11 cellular contexts compared by ENCODE assay signal in the genomic region with DNA sequence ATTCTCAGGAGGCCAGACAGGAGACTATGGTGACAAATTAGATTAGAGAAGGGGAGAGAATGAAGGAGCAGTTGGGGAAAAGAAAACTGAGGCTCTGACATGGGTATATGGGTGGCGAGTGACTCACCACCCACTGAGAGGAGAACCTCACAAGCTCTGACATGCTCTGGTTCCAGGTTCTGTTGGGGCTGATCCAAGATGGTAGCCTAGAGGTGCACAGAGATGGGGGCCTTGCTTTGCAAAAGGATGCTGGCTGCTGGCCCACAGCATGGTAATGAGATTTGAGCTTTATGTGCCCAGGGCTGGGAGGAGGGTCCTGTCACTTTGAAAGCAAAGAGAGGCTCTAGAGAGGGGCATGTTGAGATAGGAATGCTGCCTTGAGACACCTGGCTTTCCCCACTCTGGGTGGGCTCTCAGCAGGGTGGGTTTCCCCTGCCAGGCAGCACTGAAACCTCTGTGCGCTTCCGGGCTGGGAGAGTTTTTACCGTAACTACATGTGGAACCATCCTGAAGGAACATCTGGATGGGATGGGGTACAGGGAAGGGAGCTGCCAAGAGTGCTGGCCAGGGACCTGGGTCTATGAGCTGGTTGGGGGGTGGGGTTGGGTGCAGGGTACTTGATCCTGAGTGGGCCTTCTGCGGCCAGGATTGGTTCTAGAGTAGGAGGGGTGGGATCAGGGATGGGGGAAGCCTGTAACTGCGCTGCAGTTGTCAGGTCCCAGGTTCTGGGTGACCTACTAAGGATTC. TPM values are rescaled to one million over a fixed set of nuclear protein-coding genes. Genes with fewer than 3 reads are reported as not detected.
A peak's percentile ranks its signal among the peaks of the same experiment; 100 is the strongest.
DNase-seq lines count a peak whose midpoint lies in the region; ATAC-seq and TF ChIP-seq lines count a peak whose summit lies in the region.
"Had no signal": no experiment of that assay in that cellular context is flagged by ENCODE, and none has a peak within 500 bp of the region (broad histone marks: within the 10 kb centered on the region; RNA-seq: fewer than 3 reads in every experiment).

No MANE protein-coding gene starts in this region.

- H3K4me1 Mint-ChIP-seq in CD14-positive monocyte (peaks cover 69% of the 10 kb centered on the region), MCF 10A (ENCODE audit: insufficient read depth, unreplicated experiment) (peaks cover 27% of the 10 kb centered on the region), nephron progenitor cell (peaks cover 62% of the 10 kb centered on the region)

- H3K36me3 Mint-ChIP-seq in CD14-positive monocyte: peaks cover 27 to 30% of the 10 kb centered on the region in 2 donors
- no peaks in the 10 kb centered on the region for H3K36me3 Mint-ChIP-seq in MCF 10A (ENCODE audit: insufficient read depth, unreplicated experiment)
- H3K36me3 Mint-ChIP-seq in nephron progenitor cell (ENCODE audit: low read depth): no peaks in the 10 kb centered on the region

- no peak overlapping the region for H3K23ac ChIP-seq in IMR-90 (ENCODE audit: low read depth, low read length)

- TF ChIP-seq CTCF in CD14-positive monocyte (IDR thresholded peaks at IDR 0.05): no peak
- no peak for TF ChIP-seq CTCF in IMR-90 (conservative IDR thresholded peaks at IDR 0.05; ENCODE audit: low read depth, low read length)
- no peak for TF ChIP-seq CTCF in MCF 10A (IDR thresholded peaks at IDR 0.05; ENCODE audit: unreplicated experiment)
- TF ChIP-seq CTCF in nephron progenitor cell (IDR thresholded peaks at IDR 0.05): no peak

- no peak overlapping the region for H3K9ac ChIP-seq in IMR-90 (ENCODE audit: low read depth, low read length)

- no peak overlapping the region for H2BK120ac ChIP-seq in IMR-90 (ENCODE audit: low read depth, low read length)

- no peak overlapping the region for H2BK20ac ChIP-seq in IMR-90 (ENCODE audit: low read depth, low read length)

- dilution Hi-C loops in IMR-90 (cut with HindIII; ENCODE audit: low sequenced_read_pairs, unreplicated experiment): no loop called here

- H3K27ac ChIP-seq in IMR-90 (ENCODE audit: insufficient read depth, low read length): no peak overlapping the region

- H3K9me3 Mint-ChIP-seq in CD14-positive monocyte (peaks cover 0 to 2% (median 0%) of the 10 kb centered on the region in 7 donors), MCF 10A (ENCODE audit: unreplicated experiment) (no peaks in the 10 kb centered on the region), nephron progenitor cell (no peaks in the 10 kb centered on the region)

- WGBS in IMR-90 (ENCODE audit: extremely low coverage in 2 of 2, insufficient read length in 1 of 2), 2 experiments: 87% methylated on average over 4 of the region's 6 CpGs; no CpG with 5 or more reads in 1 of the 2 experiments

- no peak overlapping the region for H4K8ac ChIP-seq in IMR-90 (ENCODE audit: low read depth in 2 of 2, low read length in 2 of 2)

- no peaks in the 10 kb centered on the region for H3K9me3 ChIP-seq in IMR-90 (ENCODE audit: control insufficient read depth, insufficient read depth, low read length)
- H3K9me3 ChIP-seq: stomach had no signal

- no peak for ATAC-seq in IMR-90 (ENCODE audit: low read depth)
- ATAC-seq in GM21576 (IDR thresholded peaks at IDR 0.05; ENCODE audit: unreplicated experiment): no peak
- no peak for ATAC-seq in HG02973 (IDR thresholded peaks at IDR 0.05; ENCODE audit: unreplicated experiment)

- H3K4me1 ChIP-seq in IMR-90 (ENCODE audit: control insufficient read depth, insufficient read depth, low read length): peaks cover 28% of the 10 kb centered on the region

- H3K9me1 ChIP-seq in IMR-90 (ENCODE audit: insufficient read depth, low read length): peaks cover 34% of the 10 kb centered on the region

- H3K79me1 ChIP-seq in IMR-90 (ENCODE audit: low read depth in 1 of 2, low read length in 2 of 2): peaks cover 10 to 44% of the 10 kb centered on the region in 2 experiments; a peak in 3 of 4 replicates

- no peak overlapping the region for H3K14ac ChIP-seq in IMR-90 (replicated peaks; ENCODE audit: low read depth, low read length)

- intact Hi-C loops in CD14-positive monocyte (cut with micrococcal nuclease): loop anchor here (5.0 kb wide), 2 partner anchors 37 to 117 kb away; a partner anchor contains a TSS
- intact Hi-C loops in IMR-90 (cut with micrococcal nuclease): no loop called here
- intact Hi-C loops in MCF 10A (cut with micrococcal nuclease): no loop called here

- in situ Hi-C loops in IMR-90 (cut with MboI; ENCODE audit: low sequenced_read_pairs): loop anchor here (5.0 kb wide), 2 partner anchors 52 to 117 kb away; no protein-coding TSS in a partner anchor

- no peak overlapping the region for H3K4me3 ChIP-seq in IMR-90 (ENCODE audit: insufficient read depth, low read depth, low read length)

- no peak overlapping the region for H3K18ac ChIP-seq in IMR-90 (ENCODE audit: low read depth, low read length)

- no peak overlapping the region for H2AFZ ChIP-seq in IMR-90 (replicated peaks; ENCODE audit: low read length, poor library complexity)

- H3K27ac Mint-ChIP-seq in CD14-positive monocyte (peak overlapping the region in 4 of 7 donors; percentile 11 to 81 (median 72)), MCF 10A (ENCODE audit: low read depth, unreplicated experiment) (peak overlapping the region; percentile 21), nephron progenitor cell (no peak overlapping the region)

- H2AK9ac ChIP-seq in IMR-90 (replicated peaks; ENCODE audit: low read depth, low read length, poor library complexity): peak overlapping the region; percentile 44

- H3K4me3 Mint-ChIP-seq in CD14-positive monocyte (peak overlapping the region; percentile 73 to 77), MCF 10A (ENCODE audit: unreplicated experiment) (peak overlapping the region; percentile 93), nephron progenitor cell (peak overlapping the region; percentile 84)

- H4K20me1 ChIP-seq in IMR-90 (ENCODE audit: insufficient read depth, low read length): peaks cover 25% of the 10 kb centered on the region

- H4K5ac ChIP-seq in IMR-90 (ENCODE audit: low read depth, low read length): no peak overlapping the region

- no peaks in the 10 kb centered on the region for H3K27me3 ChIP-seq in IMR-90 (ENCODE audit: control insufficient read depth, insufficient read depth, low read length)
- H3K27me3 ChIP-seq: stomach had no signal

- H3K36me3 ChIP-seq in IMR-90 (ENCODE audit: control insufficient read depth, insufficient read depth, low read length): peaks cover 10% of the 10 kb centered on the region; the same call in 1 of the 2 replicates

- H2BK15ac ChIP-seq in IMR-90 (ENCODE audit: low read depth, low read length): peak overlapping the region; percentile 7; the same call in 1 of the 3 replicates

- no peak for TF ChIP-seq RAD21 in IMR-90 (IDR thresholded peaks at IDR 0.05; ENCODE audit: low read length)

- CTCF ChIA-PET in IMR-90 (lab: Yijun Ruan, JAX) (interaction anchor here (0.6 kb wide), 1 partner anchor 110 kb away, joined by 4 read pairs; no protein-coding TSS in a partner anchor), MCF 10A (lab: Yijun Ruan, JAX) (interaction anchor here (0.6 to 4.9 kb wide), 13 partner anchors 11 to 459 kb away, joined by 3 to 104 read pairs (median 4); no protein-coding TSS in a partner anchor)

- DNase-seq in CD14-positive monocyte (ENCODE audit: low spot score): peak; percentile 40
- no peak for DNase-seq in IMR-90
- peak; percentile 80 for DNase-seq in MCF 10A (ENCODE audit: unreplicated experiment)
- DNase-seq in nephron progenitor cell: no peak
- DNase-seq in cerebellar cortex (ENCODE audit: low spot score): no peak
- no peak for DNase-seq in NCI-H1694 treated with DMSO at 0.1 percent for 48 hours (lab: John Stamatoyannopoulos, UW)
- DNase-seq: activated gamma-delta T cell treated with Interleukin-2 at 50 U/mL for 16 hours, NCI-H1436 treated with DMSO at 0.1 percent for 48 hours, stomach had no signal

- no peak overlapping the region for H4K91ac ChIP-seq in IMR-90 (ENCODE audit: insufficient read depth, low read depth, low read length)

- BruUV-seq in IMR-90 (replicated peaks; lab: Mats Ljungman, UMichigan) (no TSS peak), MCF 10A (replicated peaks; lab: Mats Ljungman, UMichigan) (no TSS peak)

- H3K4me2 ChIP-seq in IMR-90 (ENCODE audit: low read depth, low read length): no peak overlapping the region

- H2BK5ac ChIP-seq in IMR-90 (ENCODE audit: low read depth, low read length, poor library complexity, severe bottlenecking): no peak overlapping the region

- no peak overlapping the region for H3K4ac ChIP-seq in IMR-90 (ENCODE audit: low read depth, low read length)

- H2AK5ac ChIP-seq in IMR-90 (ENCODE audit: low read depth, low read length): no peak overlapping the region

- H3K27me3 Mint-ChIP-seq in CD14-positive monocyte (ENCODE audit: low read depth in 3 of 3) (peaks cover 12 to 24% (median 24%) of the 10 kb centered on the region in 3 donors), MCF 10A (ENCODE audit: insufficient read depth, unreplicated experiment) (no peaks in the 10 kb centered on the region), nephron progenitor cell (ENCODE audit: low read depth, poor library complexity) (peaks cover 15% of the 10 kb centered on the region)

- no peak for TF ChIP-seq POLR2A in IMR-90 (IDR thresholded peaks at IDR 0.05; ENCODE audit: low read depth, low read length)

- POLR2A ChIA-PET in IMR-90 (lab: Charles Lee; ENCODE audit: unreplicated experiment): no interaction called here
- POLR2A ChIA-PET in MCF 10A (lab: Yijun Ruan, JAX): interaction anchor here (0.6 to 5.1 kb wide), 6 partner anchors 13 to 57 kb away, joined by 3 to 93 read pairs (median 3); no protein-coding TSS in a partner anchor

- H3K56ac ChIP-seq in IMR-90 (ENCODE audit: extremely low read depth, insufficient read depth, low read length): no peak overlapping the region

TF ChIP-seq in IMR-90, 13 proteins besides CTCF, POLR2A, EP300 and RAD21 (continues in another document):
- TF ChIP-seq CEBPB (IDR thresholded peaks at IDR 0.05; ENCODE audit: low read depth, low read length) (no peak), NFE2L2 (IDR thresholded peaks at IDR 0.05; ENCODE audit: low read depth, low read length) (no peak)

RNA-seq across cellular contexts. Expression of a gene that starts 1.2 kb away (rescaled TPM):
- polyA plus RNA-seq in CD14-positive monocyte: 10 to 100 TPM; 34.9 to 43.0 TPM
- 23.9 and 26.7 TPM in 2 replicates for total RNA-seq in IMR-90 (2012; rRNA removed)
- 41.8 and 45.8 TPM in 2 replicates for polyA plus RNA-seq in IMR-90 (2012; rRNA removed)
- polyA plus RNA-seq in IMR-90 (2012; cell fraction: cytosol; rRNA removed): 23.5 and 42.3 TPM in 2 replicates
- polyA plus RNA-seq in IMR-90 (2012; cell fraction: nucleus; rRNA removed; ENCODE audit: low replicate concordance): 130 and 275 TPM in 2 replicates
- total RNA-seq in MCF 10A (2022): 48.1 and 50.1 TPM in 2 replicates

RNA-seq across cellular contexts. Expression of a gene that starts 24.0 kb away (rescaled TPM):
- polyA plus RNA-seq in CD14-positive monocyte: 10 to 100 TPM in 1 of 2 donors, 1 to 10 TPM in 1; 9.1 to 10.3 TPM
- 7.3 and 8.1 TPM in 2 replicates for total RNA-seq in IMR-90 (2012; rRNA removed)
- 38.4 and 44.0 TPM in 2 replicates for polyA plus RNA-seq in IMR-90 (2012; rRNA removed)
- polyA plus RNA-seq in IMR-90 (2012; cell fraction: cytosol; rRNA removed): 31.2 and 35.3 TPM in 2 replicates
- 129 and 331 TPM in 2 replicates for polyA plus RNA-seq in IMR-90 (2012; cell fraction: nucleus; rRNA removed; ENCODE audit: low replicate concordance)
- total RNA-seq in MCF 10A (2022): 39.7 and 46.2 TPM in 2 replicates

RNA-seq across cellular contexts. Expression of a gene that starts 38.3 kb away (rescaled TPM):
- polyA plus RNA-seq in CD14-positive monocyte (1 to 10 TPM; 3.6 to 5.8 TPM), IMR-90 (2012; rRNA removed) (26.7 and 29.2 TPM in 2 replicates)
- total RNA-seq in IMR-90 (2012; rRNA removed) (7.3 and 7.8 TPM in 2 replicates), MCF 10A (2022) (31.7 and 38.0 TPM in 2 replicates)
- polyA plus RNA-seq in IMR-90 (2012; cell fraction: cytosol; rRNA removed): 14.4 and 25.5 TPM in 2 replicates
- 83.1 and 197 TPM in 2 replicates for polyA plus RNA-seq in IMR-90 (2012; cell fraction: nucleus; rRNA removed; ENCODE audit: low replicate concordance)

Comparison
In these comparisons a context has a peak if more than half of its experiments do, and no peak if none do; other contexts are left out.
1. DNase-seq: peak in CD14-positive monocyte (single experiment) and MCF 10A (single experiment); none in IMR-90 (single experiment), nephron progenitor cell (single experiment), cerebellar cortex (single experiment) and NCI-H1694 treated with DMSO at 0.1 percent for 48 hours (single experiment).
2. intact Hi-C loops: an anchor here in CD14-positive monocyte (5.0 kb wide); none called in IMR-90 and MCF 10A.
3. Peak in every context shown above with its lines, with median percentiles within 50 percentile points of each other: H3K4me3 Mint-ChIP-seq.